1 cellular context compared by ENCODE assay signal in genomic region chr12:88578274-88578673, GRCh38.
TF ChIP-seq lines count a peak whose summit lies in the region.

No MANE protein-coding gene starts in this region.

TF ChIP-seq in HepG2, 621 proteins besides CTCF, POLR2A, EP300 and RAD21 (continued from another document):
- TF ChIP-seq PBX2 (CRISPR knock-in tag; IDR thresholded peaks at IDR 0.05) (no peak), SP140L (CRISPR knock-in tag; IDR thresholded peaks at IDR 0.05; ENCODE audit: borderline replicate concordance) (no peak), XBP1 (CRISPR knock-in tag; IDR thresholded peaks at IDR 0.05) (no peak), CREBL2 (CRISPR knock-in tag; IDR thresholded peaks at IDR 0.05; ENCODE audit: borderline replicate concordance) (no peak)
